ENCODE assay signal across 24 cellular contexts in the genomic region with DNA sequence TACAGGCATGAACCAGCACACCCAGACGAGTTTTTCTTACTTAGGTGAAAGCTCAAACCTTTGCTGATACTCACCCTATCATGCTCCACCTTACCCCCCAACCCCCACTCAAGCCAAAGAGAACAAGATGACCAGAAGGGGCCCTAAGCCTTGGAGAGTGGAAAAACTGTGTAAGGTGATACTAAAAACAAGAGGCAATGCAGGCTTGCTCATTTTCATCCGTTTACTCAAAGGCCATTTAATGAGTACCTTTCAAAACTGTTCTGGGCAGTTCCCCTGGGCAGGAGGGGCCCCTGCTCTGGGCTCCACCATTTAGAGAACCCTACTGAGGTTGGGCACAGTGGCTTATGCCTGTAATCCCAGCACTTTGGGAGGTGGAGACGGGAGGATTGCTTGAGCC. TPM values are rescaled to one million over a fixed set of nuclear protein-coding genes. Genes with fewer than 3 reads are reported as not detected.
"Had no signal": no experiment of that assay in that cellular context is flagged by ENCODE, and none has a peak within 500 bp of the region (broad histone marks: within the 10 kb centered on the region; RNA-seq: fewer than 3 reads in every experiment).

No MANE protein-coding gene starts in this region.

- H3K4me1 Mint-ChIP-seq: activated CD4-positive, alpha-beta memory T cell treated with anti-CD3 and anti-CD28 coated beads, Interleukin-2, amount 10 ng/mL, durations not matched to agents 7 days and 5 days; activated CD4-positive, alpha-beta T cell treated with anti-CD3 and anti-CD28 coated beads, Interleukin-2, amount 10 ng/mL, durations not matched to agents 24 days and 14 days; activated naive CD8-positive, alpha-beta T cell treated with anti-CD3 and anti-CD28 coated beads, Interleukin-2, amount 50 U/mL, for 24 hours; stimulated activated naive CD8-positive, alpha-beta T cell treated with anti-CD3 and anti-CD28 coated beads, Interleukin-15, amount 100 ng/mL, for 72 hours had no signal

- H3K9me3 Mint-ChIP-seq: activated CD4-positive, alpha-beta memory T cell treated with anti-CD3 and anti-CD28 coated beads, Interleukin-2, amount 10 ng/mL, durations not matched to agents 7 days and 5 days; activated CD4-positive, alpha-beta T cell treated with anti-CD3 and anti-CD28 coated beads, Interleukin-2, amount 10 ng/mL, durations not matched to agents 24 days and 14 days; activated naive CD8-positive, alpha-beta T cell treated with anti-CD3 and anti-CD28 coated beads, Interleukin-2, amount 50 U/mL, for 24 hours; effector memory CD8-positive, alpha-beta T cell; neural crest cell; stimulated activated effector memory CD8-positive, alpha-beta T cell treated with anti-CD3 and anti-CD28 coated beads, Interleukin-12 subunit alpha, Interleukin-12 subunit beta, amount 100 ng/mL, for 72 hours; stimulated activated naive CD8-positive, alpha-beta T cell treated with anti-CD3 and anti-CD28 coated beads, Interleukin-15, amount 100 ng/mL, for 72 hours had no signal

- H3K27ac Mint-ChIP-seq: activated CD4-positive, alpha-beta memory T cell treated with anti-CD3 and anti-CD28 coated beads, Interleukin-2, amount 10 ng/mL, durations not matched to agents 7 days and 5 days; activated CD4-positive, alpha-beta T cell treated with anti-CD3 and anti-CD28 coated beads, Interleukin-2, amount 10 ng/mL, durations not matched to agents 24 days and 14 days; activated naive CD8-positive, alpha-beta T cell treated with anti-CD3 and anti-CD28 coated beads, Interleukin-2, amount 50 U/mL, for 24 hours; effector memory CD8-positive, alpha-beta T cell; stimulated activated effector memory CD8-positive, alpha-beta T cell treated with anti-CD3 and anti-CD28 coated beads, Interleukin-12 subunit alpha, Interleukin-12 subunit beta, amount 100 ng/mL, for 72 hours had no signal

- H3K4me3 Mint-ChIP-seq: activated CD4-positive, alpha-beta memory T cell treated with anti-CD3 and anti-CD28 coated beads, Interleukin-2, amount 10 ng/mL, durations not matched to agents 7 days and 5 days; activated CD4-positive, alpha-beta T cell treated with anti-CD3 and anti-CD28 coated beads, Interleukin-2, amount 10 ng/mL, durations not matched to agents 24 days and 14 days; activated naive CD8-positive, alpha-beta T cell treated with anti-CD3 and anti-CD28 coated beads, Interleukin-2, amount 50 U/mL, for 24 hours; effector memory CD8-positive, alpha-beta T cell; stimulated activated effector memory CD8-positive, alpha-beta T cell treated with anti-CD3 and anti-CD28 coated beads, Interleukin-12 subunit alpha, Interleukin-12 subunit beta, amount 100 ng/mL, for 72 hours; stimulated activated naive CD8-positive, alpha-beta T cell treated with anti-CD3 and anti-CD28 coated beads, Interleukin-15, amount 100 ng/mL, for 72 hours had no signal

- DNase-seq: activated CD4-positive, alpha-beta memory T cell treated with anti-CD3 and anti-CD28 coated beads, Interleukin-2, amount 10 ng/mL, durations not matched to agents 7 days and 5 days; activated CD4-positive, alpha-beta T cell treated with anti-CD3 and anti-CD28 coated beads, Interleukin-2, amount 10 ng/mL, durations not matched to agents 24 days and 14 days; activated effector memory CD4-positive, alpha-beta T cell treated with anti-CD3 and anti-CD28 coated beads, Interleukin-2, amount 50 U/mL, for 16 hours; activated naive CD4-positive, alpha-beta T cell treated with anti-CD3 and anti-CD28 coated beads, Interleukin-2, amount 50 U/mL, for 16 hours; activated naive CD8-positive, alpha-beta T cell treated with anti-CD3 and anti-CD28 coated beads, Interleukin-2, amount 50 U/mL, for 24 hours; anterior cingulate cortex; body of pancreas; effector memory CD8-positive, alpha-beta T cell; esophagus squamous epithelium; gastrocnemius medialis; hypothalamus; left ventricle myocardium inferior; midbrain; stimulated activated CD4-positive, alpha-beta T cell treated with anti-CD3 and anti-CD28 coated beads, Interleukin-12 subunit alpha, Interleukin-12 subunit beta, amount 100 ng/mL, for 4 hours; stimulated activated naive CD8-positive, alpha-beta T cell treated with anti-CD3 and anti-CD28 coated beads, Interleukin-15, amount 100 ng/mL, for 72 hours; transverse colon; uterus had no signal

- H3K36me3 ChIP-seq: gastrocnemius medialis, left ventricle myocardium inferior, prostate gland, transverse colon, uterus had no signal

- ATAC-seq: activated CD4-positive, CD25-positive, alpha-beta regulatory T cell treated with anti-CD3 and anti-CD28 coated beads, Interleukin-2, amount 50 U/mL, for 24 hours; activated naive CD8-positive, alpha-beta T cell treated with anti-CD3 and anti-CD28 coated beads, Interleukin-2, amount 50 U/mL, for 24 hours; body of pancreas; effector memory CD8-positive, alpha-beta T cell; gastrocnemius medialis; stimulated activated effector memory CD8-positive, alpha-beta T cell treated with anti-CD3 and anti-CD28 coated beads, Interleukin-12 subunit alpha, Interleukin-12 subunit beta, amount 100 ng/mL, for 72 hours; stimulated activated naive CD8-positive, alpha-beta T cell treated with anti-CD3 and anti-CD28 coated beads, Interleukin-15, amount 100 ng/mL, for 72 hours had no signal

- H3K27ac ChIP-seq: body of pancreas, esophagus squamous epithelium, gastrocnemius medialis, left ventricle myocardium inferior, prostate gland, suprapubic skin, transverse colon, uterus had no signal

- H3K9me3 ChIP-seq: body of pancreas, esophagus squamous epithelium, gastrocnemius medialis, left ventricle myocardium inferior, prostate gland, suprapubic skin, transverse colon, uterus had no signal

- H3K27me3 ChIP-seq: body of pancreas, esophagus squamous epithelium, gastrocnemius medialis, suprapubic skin, transverse colon, uterus had no signal

- H3K4me1 ChIP-seq: gastrocnemius medialis, prostate gland, transverse colon had no signal

- H3K36me3 Mint-ChIP-seq: stimulated activated effector memory CD8-positive, alpha-beta T cell treated with anti-CD3 and anti-CD28 coated beads, Interleukin-12 subunit alpha, Interleukin-12 subunit beta, amount 100 ng/mL, for 72 hours had no signal

- H3K4me3 ChIP-seq: body of pancreas, esophagus squamous epithelium, gastrocnemius medialis, left ventricle myocardium inferior, prostate gland, suprapubic skin, transverse colon, uterus had no signal

RNA-seq across cellular contexts. Expression of gene LTK, which starts 52.1 kb away (rescaled TPM):
- total RNA-seq: activated CD4-positive, alpha-beta T cell treated with anti-CD3 and anti-CD28 coated beads, Interleukin-2, amount 10 ng/mL, durations not matched to agents 24 days and 14 days; body of pancreas; lung microvascular endothelial cell; osteoblast had no signal
